In genomic region chr13:85317781-85318180, GRCh38 we compare ENCODE assay signal across 2 cellular contexts.
TF ChIP-seq lines count a peak whose summit lies in the region.

No MANE protein-coding gene starts in this region.

TF ChIP-seq in A549, 52 proteins besides CTCF, POLR2A, EP300 and RAD21:
- TF ChIP-seq MAFK (IDR thresholded peaks at IDR 0.05; ENCODE audit: partially characterized antibody) (peak; percentile 88), FOXS1 (CRISPR knock-in tag; IDR thresholded peaks at IDR 0.05) (no peak), JUNB (IDR thresholded peaks at IDR 0.05) (no peak)

TF ChIP-seq in IMR-90, 13 proteins besides CTCF, POLR2A, EP300 and RAD21:
- TF ChIP-seq MAZ (IDR thresholded peaks at IDR 0.05; ENCODE audit: borderline replicate concordance, low read depth, low read length) (no peak), MAFK (IDR thresholded peaks at IDR 0.05; ENCODE audit: low read depth, low read length) (peak; percentile 93), NFE2L2 (IDR thresholded peaks at IDR 0.05; ENCODE audit: low read depth, low read length) (no peak)
